In the genomic region with DNA sequence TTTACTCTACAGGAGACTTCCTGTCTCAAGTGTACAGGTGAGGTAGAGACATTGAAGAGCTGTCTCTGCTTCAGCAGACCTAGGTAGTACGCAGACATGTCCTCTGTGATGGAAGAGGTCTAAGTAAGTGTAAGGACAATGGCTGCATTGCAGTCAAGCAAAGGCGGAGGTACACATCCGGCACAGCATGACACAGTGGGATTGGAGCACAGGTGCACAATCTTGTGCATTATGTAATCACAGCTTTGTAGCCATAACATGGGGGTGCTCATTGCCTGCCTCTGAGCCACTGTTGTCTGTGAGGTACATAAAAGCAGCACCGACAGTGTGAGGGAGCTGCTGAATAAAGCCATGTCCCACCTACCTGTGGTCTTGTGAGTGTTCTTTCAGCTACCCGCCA, we compare ENCODE assay signal across 17 cellular contexts.
DNase-seq lines count a peak whose midpoint lies in the region; FAIRE-seq and TF ChIP-seq lines count a peak whose summit lies in the region.
"Had no signal": no experiment of that assay in that cellular context is flagged by ENCODE, and none has a peak within 500 bp of the region (broad histone marks: within the 10 kb centered on the region; RNA-seq: fewer than 3 reads in every experiment).

No MANE protein-coding gene starts in this region.

- no peaks in the 10 kb centered on the region for H3K27me3 ChIP-seq in right atrium auricular region

- no peak overlapping the region for H3K27ac Mint-ChIP-seq in glutamatergic neuron (ENCODE audit: unreplicated experiment)
- H3K27ac Mint-ChIP-seq: CD8-positive, alpha-beta T cell; IgD-negative memory B cell; T-helper 1 cell treated with Interleukin-12 subunit alpha and Interleukin-12 subunit beta and Interleukin-4 antibody, amounts not matched to agents 30 μg/mL and 1 μg/mL, for 36 hours had no signal

- no peaks in the 10 kb centered on the region for H3K27me3 Mint-ChIP-seq in glutamatergic neuron (ENCODE audit: unreplicated experiment)

- TF ChIP-seq CTCF in right atrium auricular region (IDR thresholded peaks at IDR 0.05): no peak
- no peak for TF ChIP-seq CTCF in glutamatergic neuron (IDR thresholded peaks at IDR 0.05; ENCODE audit: partially characterized antibody, unreplicated experiment)

- H3K4me1 Mint-ChIP-seq in glutamatergic neuron (ENCODE audit: low read depth, unreplicated experiment): peaks cover 11% of the 10 kb centered on the region
- H3K4me1 Mint-ChIP-seq: IgD-negative memory B cell had no signal

- H3K9me3 Mint-ChIP-seq in glutamatergic neuron (ENCODE audit: unreplicated experiment): peaks cover 2% of the 10 kb centered on the region
- H3K9me3 Mint-ChIP-seq: CD8-positive, alpha-beta T cell; IgD-negative memory B cell; T-helper 1 cell treated with Interleukin-12 subunit alpha and Interleukin-12 subunit beta and Interleukin-4 antibody, amounts not matched to agents 30 μg/mL and 1 μg/mL, for 36 hours had no signal

- FAIRE-seq in urothelium cell line (lab: Jason Lieb, UNC): peak; percentile 9
- FAIRE-seq: A549 had no signal

- H3K4me3 ChIP-seq in right atrium auricular region: no peak overlapping the region
- H3K4me3 ChIP-seq: A549 had no signal

- H3K4me3 Mint-ChIP-seq in glutamatergic neuron (ENCODE audit: unreplicated experiment): no peak overlapping the region
- H3K4me3 Mint-ChIP-seq: CD8-positive, alpha-beta T cell; IgD-negative memory B cell; T-helper 1 cell treated with Interleukin-12 subunit alpha and Interleukin-12 subunit beta and Interleukin-4 antibody, amounts not matched to agents 30 μg/mL and 1 μg/mL, for 36 hours had no signal

- H3K36me3 Mint-ChIP-seq in glutamatergic neuron (ENCODE audit: unreplicated experiment): no peaks in the 10 kb centered on the region
- H3K36me3 Mint-ChIP-seq: CD8-positive, alpha-beta T cell; IgD-negative memory B cell had no signal

- H3K27ac ChIP-seq in angular gyrus (ENCODE audit: low read depth, low read length) (peak overlapping the region; percentile 24), right atrium auricular region (no peak overlapping the region)
- H3K27ac ChIP-seq: A549 had no signal

- DNase-seq in activated CD4-positive, alpha-beta T cell treated with anti-CD3 and anti-CD28 coated beads, Interleukin-2, amount 50 U/mL, for 1 hour: peak; percentile 0
- DNase-seq in activated CD4-positive, alpha-beta T cell treated with anti-CD3 and anti-CD28 coated beads for 48 hours: no peak
- DNase-seq in NCI-H69 (lab: John Stamatoyannopoulos, UW) (peak; percentile 96), urothelium cell line (ENCODE audit: low spot score) (no peak), right atrium auricular region (ENCODE audit: low spot score) (no peak), islet precursor cell (no peak), glutamatergic neuron (no peak)
- DNase-seq: CD8-positive, alpha-beta T cell; GDM1; Karpas-422; NCI-H1105; NCI-H187; NCI-H82 had no signal

- no peaks in the 10 kb centered on the region for H3K36me3 ChIP-seq in right atrium auricular region

- no peaks in the 10 kb centered on the region for H3K4me1 ChIP-seq in right atrium auricular region
- H3K4me1 ChIP-seq: A549 had no signal

- no peaks in the 10 kb centered on the region for H3K9me3 ChIP-seq in right atrium auricular region
- H3K9me3 ChIP-seq: A549 had no signal

Comparison
In these comparisons a context has a peak if more than half of its experiments do, and no peak if none do; other contexts are left out.
1. DNase-seq: peak in activated CD4-positive, alpha-beta T cell treated with anti-CD3 and anti-CD28 coated beads, Interleukin-2, amount 50 U/mL, for 1 hour (single experiment) and NCI-H69 (single experiment); none in activated CD4-positive, alpha-beta T cell treated with anti-CD3 and anti-CD28 coated beads for 48 hours (single experiment), urothelium cell line (single experiment), right atrium auricular region (single experiment), islet precursor cell (single experiment) and glutamatergic neuron (single experiment).